Comparison of ENCODE assay signal across 10 cellular contexts in genomic region chr2:237699870-237700582, GRCh38.
DNase-seq lines count a peak whose midpoint lies in the region; ATAC-seq and TF ChIP-seq lines count a peak whose summit lies in the region.
"Had no signal": no experiment of that assay in that cellular context is flagged by ENCODE, and none has a peak within 500 bp of the region (broad histone marks: within the 10 kb centered on the region; RNA-seq: fewer than 3 reads in every experiment).

No MANE protein-coding gene starts in this region.

- peaks cover 100% of the 10 kb centered on the region for H3K4me1 Mint-ChIP-seq in CD4-positive, alpha-beta T cell (ENCODE audit: low read depth)
- H3K4me1 Mint-ChIP-seq in nephron, result peaks cover 83% of the 10 kb centered on the region

- no peak for ATAC-seq in CD4-positive, alpha-beta T cell (ENCODE audit: poor library complexity)
- no peak for ATAC-seq in GM21529 (IDR thresholded peaks at IDR 0.05; ENCODE audit: unreplicated experiment)
- no peak for ATAC-seq in HG02938 (IDR thresholded peaks at IDR 0.05; ENCODE audit: unreplicated experiment)

- intact Hi-C loops in CD4-positive, alpha-beta T cell (cut with DNase I, micrococcal nuclease), result loop anchor here in 1 of 2 experiments (10.0 kb wide), 3 partner anchors 265 to 505 kb away; partner anchors contain the start of genes ILKAP, SCLY and UBE2F

- H3K27ac ChIP-seq in CD4-positive, alpha-beta T cell (ENCODE audit: low read depth, low read length), result peak overlapping the region; percentile 64
- peak overlapping the region; percentile 78 for H3K27ac ChIP-seq in effector memory CD4-positive, alpha-beta T cell (ENCODE audit: insufficient read depth, low read length, poor library complexity, severe bottlenecking)
- H3K27ac ChIP-seq in substantia nigra (ENCODE audit: low read depth, low read length, poor library complexity, severe bottlenecking), result no peak overlapping the region
- H3K27ac ChIP-seq: SJSA1 had no signal

- H3K4me3 Mint-ChIP-seq in CD4-positive, alpha-beta T cell, result peak overlapping the region; percentile 83
- peak overlapping the region; percentile 13 to 58 (median 50) for H3K4me3 Mint-ChIP-seq in nephron

- no peaks in the 10 kb centered on the region for H3K27me3 Mint-ChIP-seq in CD4-positive, alpha-beta T cell
- peaks cover 9% of the 10 kb centered on the region for H3K27me3 Mint-ChIP-seq in nephron (ENCODE audit: low read depth)

- no peaks in the 10 kb centered on the region for H3K36me3 ChIP-seq in effector memory CD4-positive, alpha-beta T cell (ENCODE audit: control insufficient read depth, insufficient read depth, low read length)

- no peak for DNase-seq in CD4-positive, alpha-beta T cell
- DNase-seq in NCI-H2029 (lab: John Stamatoyannopoulos, UW) (peak; percentile 37), substantia nigra (lab: John Stamatoyannopoulos, UW) (no peak), SHP77 treated with DMSO at 0.1 percent for 48 hours (lab: John Stamatoyannopoulos, UW) (no peak)
- DNase-seq in effector memory CD4-positive, alpha-beta T cell, result no peak
- DNase-seq: amniotic stem cell had no signal

- CTCF ChIA-PET in CD4-positive, alpha-beta T cell (lab: Charles Lee), result interaction anchor here (1.9 to 15.5 kb wide), 3 partner anchors 13 to 45 kb away, joined by 9 to 254 read pairs (median 13); no protein-coding TSS in a partner anchor

- no peaks in the 10 kb centered on the region for H3K9me3 ChIP-seq in CD4-positive, alpha-beta T cell (ENCODE audit: control insufficient read depth, low read length)
- no peaks in the 10 kb centered on the region for H3K9me3 ChIP-seq in effector memory CD4-positive, alpha-beta T cell (ENCODE audit: control insufficient read depth, low read length)
- H3K9me3 ChIP-seq: SJSA1 had no signal

- H3K4me1 ChIP-seq in effector memory CD4-positive, alpha-beta T cell (ENCODE audit: control insufficient read depth, insufficient read depth, low read length, poor library complexity, severe bottlenecking), result peaks cover 92% of the 10 kb centered on the region

- H3K27ac Mint-ChIP-seq in CD4-positive, alpha-beta T cell, result peak overlapping the region; percentile 93
- peak overlapping the region; percentile 63 to 95 (median 94) for H3K27ac Mint-ChIP-seq in nephron

- POLR2A ChIA-PET in CD4-positive, alpha-beta T cell (lab: Charles Lee), result interaction anchor here (1.0 to 5.7 kb wide), 4 partner anchors 7 to 48 kb away, joined by 3 to 43 read pairs (median 13); no protein-coding TSS in a partner anchor

- no peak overlapping the region for H3K4me3 ChIP-seq in effector memory CD4-positive, alpha-beta T cell (ENCODE audit: insufficient read depth, low read depth, low read length, poor library complexity, severe bottlenecking)
- H3K4me3 ChIP-seq: SJSA1 had no signal

- no peaks in the 10 kb centered on the region for H3K9me3 Mint-ChIP-seq in CD4-positive, alpha-beta T cell
- no peaks in the 10 kb centered on the region for H3K9me3 Mint-ChIP-seq in nephron

- H3K27me3 ChIP-seq in CD4-positive, alpha-beta T cell (ENCODE audit: control insufficient read depth, insufficient read depth, low read length), result no peaks in the 10 kb centered on the region
- H3K27me3 ChIP-seq in effector memory CD4-positive, alpha-beta T cell (replicated peaks; ENCODE audit: control insufficient read depth, insufficient read depth, low read length, poor library complexity, severe bottlenecking), result no peaks in the 10 kb centered on the region
- H3K27me3 ChIP-seq: SJSA1 had no signal

- TF ChIP-seq CTCF in CD4-positive, alpha-beta T cell (IDR thresholded peaks at IDR 0.05), result no peak
- TF ChIP-seq CTCF in nephron (IDR thresholded peaks at IDR 0.05; ENCODE audit: unreplicated experiment in 3 of 3), result no peak

- H3K36me3 Mint-ChIP-seq in CD4-positive, alpha-beta T cell (ENCODE audit: low read depth), result peaks cover 16% of the 10 kb centered on the region
- no peaks in the 10 kb centered on the region for H3K36me3 Mint-ChIP-seq in nephron (ENCODE audit: low read depth)
